Comparison of ENCODE assay signal across 12 cellular contexts in genomic region chr22:19843107-19843856, GRCh38. TPM values are rescaled to one million over a fixed set of nuclear protein-coding genes. Genes with fewer than 3 reads are reported as not detected.
DNase-seq lines count a peak whose midpoint lies in the region; ATAC-seq and TF ChIP-seq lines count a peak whose summit lies in the region.
"Had no signal": no experiment of that assay in that cellular context is flagged by ENCODE, and none has a peak within 500 bp of the region (broad histone marks: within the 10 kb centered on the region; RNA-seq: fewer than 3 reads in every experiment).

No MANE protein-coding gene starts in this region.

- TF ChIP-seq CTCF in GM13977 (IDR thresholded peaks at IDR 0.05; ENCODE audit: extremely low read depth, insufficient read depth, missing control alignments) (no peak), esophagus muscularis mucosa (IDR thresholded peaks at IDR 0.05) (no peak), sigmoid colon (IDR thresholded peaks at IDR 0.05) (no peak)

- ATAC-seq in GM21423 (IDR thresholded peaks at IDR 0.05; ENCODE audit: unreplicated experiment), result no peak
- ATAC-seq in HG03457 (IDR thresholded peaks at IDR 0.05; ENCODE audit: unreplicated experiment), result no peak
- ATAC-seq: activated CD8-positive, alpha-beta T cell treated with anti-CD3 and anti-CD28 coated beads, Interleukin-2, amount 10 ng/mL, durations not matched to agents 7 days and 5 days had no signal

- H3K27ac ChIP-seq in esophagus muscularis mucosa (replicated peaks in 1 of 4) (peak overlapping the region in 3 of 4 donors; percentile 63 to 66 (median 65)), sigmoid colon (peak overlapping the region in 1 of 4 donors; percentile 64)

- H3K4me3 ChIP-seq in esophagus muscularis mucosa, result no peak overlapping the region
- no peak overlapping the region for H3K4me3 ChIP-seq in sigmoid colon

- peaks cover 0 to 7% (median 2%) of the 10 kb centered on the region in 4 donors for H3K36me3 ChIP-seq in esophagus muscularis mucosa
- H3K36me3 ChIP-seq in sigmoid colon, result peaks cover 0 to 7% (median 3%) of the 10 kb centered on the region in 4 donors

- TF ChIP-seq POLR2A in esophagus muscularis mucosa (IDR thresholded peaks at IDR 0.05; ENCODE audit: low read depth), result no peak
- TF ChIP-seq POLR2A in sigmoid colon (IDR thresholded peaks at IDR 0.05), result no peak

- H3K9me3 ChIP-seq in esophagus muscularis mucosa (peaks cover 0 to 3% (median 0%) of the 10 kb centered on the region in 4 donors), sigmoid colon (no peaks in the 10 kb centered on the region)

- DNase-seq in GM13977 (ENCODE audit: low spot score), result peak; percentile 3
- DNase-seq in NCI-H2171 (lab: John Stamatoyannopoulos, UW), result peak; percentile 12
- no peak for DNase-seq in esophagus muscularis mucosa (ENCODE audit: extremely low spot score)
- DNase-seq in sigmoid colon, result peak; percentile 46
- DNase-seq in dermis blood vessel endothelial cell, result no peak
- DNase-seq in cerebellar nuclear complex (lab: John Stamatoyannopoulos, UW), result no peak
- DNase-seq: activated CD8-positive, alpha-beta T cell treated with anti-CD3 and anti-CD28 coated beads, Interleukin-2, amount 10 ng/mL, durations not matched to agents 7 days and 5 days; GF-D8; MM.1S; nephron progenitor cell had no signal

- H3K4me1 ChIP-seq in esophagus muscularis mucosa (peaks cover 22 to 30% (median 26%) of the 10 kb centered on the region in 4 donors), sigmoid colon (peaks cover 0 to 15% (median 11%) of the 10 kb centered on the region in 4 donors)

- in situ Hi-C loops in GM13977 (cut with MboI; ENCODE audit: low pct_unique_long_range_greater_than_20kb, low sequenced_read_pairs, unreplicated experiment), result no loop called here

- 88% methylated on average over 26 of the region's 27 CpGs for WGBS in esophagus muscularis mucosa
- WGBS in sigmoid colon, 2 donors, result 85 to 91% methylated on average over 27 of the region's 27 CpGs

- H3K27me3 ChIP-seq in esophagus muscularis mucosa (no peaks in the 10 kb centered on the region), sigmoid colon (no peaks in the 10 kb centered on the region)

- intact Hi-C loops in esophagus muscularis mucosa (cut with DNase I) (loop anchor here (10.0 kb wide), 1 partner anchor 78 kb away; the partner anchor contains the start of gene TBX1), sigmoid colon (cut with DNase I) (no loop called here)

- TF ChIP-seq EP300 in esophagus muscularis mucosa (IDR thresholded peaks at IDR 0.05) (no peak), sigmoid colon (IDR thresholded peaks at IDR 0.05) (no peak)

RNA-seq across cellular contexts. Expression of gene GNB1L, which starts 11.4 kb away (rescaled TPM):
- total RNA-seq in esophagus muscularis mucosa (1 to 10 TPM; 4.6 to 8.7 (median 6.8) TPM), sigmoid colon (10 to 100 TPM in 1 of 4 donors, 1 to 10 TPM in 3; 3.6 to 15.0 (median 5.3) TPM), dermis blood vessel endothelial cell (7.3 and 12.4 TPM in 2 replicates)
- 1 to 10 TPM; 2.5 to 7.0 (median 3.0) TPM for polyA plus RNA-seq in sigmoid colon

RNA-seq across cellular contexts. Expression of gene RTL10, which starts 11.4 kb away (rescaled TPM):
- total RNA-seq in esophagus muscularis mucosa (10 to 100 TPM in 2 of 4 donors, 1 to 10 TPM in 2; 5.6 to 14.8 (median 11.1) TPM), sigmoid colon (10 to 100 TPM in 1 of 4 donors, 1 to 10 TPM in 3; 6.6 to 15.0 (median 8.7) TPM), dermis blood vessel endothelial cell (28.1 and 30.7 TPM in 2 replicates)
- polyA plus RNA-seq in sigmoid colon, result 1 to 10 TPM; 1.8 to 7.8 (median 2.8) TPM

Comparison
In these comparisons a context has a peak if more than half of its experiments do, and no peak if none do; other contexts are left out.
1. DNase-seq: peak in GM13977 (single experiment), NCI-H2171 (single experiment) and sigmoid colon (single experiment); none in esophagus muscularis mucosa (single experiment), dermis blood vessel endothelial cell (single experiment) and cerebellar nuclear complex (0 of 2).